ENCODE assay signal across 8 cellular contexts in genomic region chr19:36687214-36688056, GRCh38. TPM values are rescaled to one million over a fixed set of nuclear protein-coding genes. Genes with fewer than 3 reads are reported as not detected.
DNase-seq lines count a peak whose midpoint lies in the region; ATAC-seq and TF ChIP-seq lines count a peak whose summit lies in the region.

TSS of gene ZNF567 (plus strand) at chr19:36687612. CDS start at chr19:36694868, 7,256 bp downstream.

- peaks cover 18 to 30% of the 10 kb centered on the region in 2 experiments; a peak in 3 of 4 replicates for H3K36me3 ChIP-seq in HCT116 (ENCODE audit: control insufficient read depth in 1 of 2, insufficient read depth in 2 of 2, low read length in 2 of 2)

- TSS peak; percentile 75 for BruUV-seq in HCT116 (replicated peaks; lab: Mats Ljungman, UMichigan)

- no peaks in the 10 kb centered on the region for H3K27me3 ChIP-seq in HCT116 (ENCODE audit: insufficient read depth, low read length)

- intact Hi-C loops in HCT116 (cut with micrococcal nuclease), result loop anchor here (5.0 to 10.0 kb wide), 2 partner anchors 450 to 473 kb away; partner anchors contain the start of genes ZNF146 and ZNF565

- no peaks in the 10 kb centered on the region for H4K20me1 ChIP-seq in HCT116 (ENCODE audit: insufficient read depth)

- TF ChIP-seq RAD21 in HCT116 (IDR thresholded peaks at IDR 0.05; ENCODE audit: low read depth), result no peak

- peaks cover 38% of the 10 kb centered on the region for H3K79me2 ChIP-seq in HCT116 (ENCODE audit: insufficient read depth, low read length)

- peak within 1 kb of the TSS; percentile 81 for H3K9ac ChIP-seq in HCT116 (ENCODE audit: low read length)

- RAD21 ChIA-PET in HCT116 (lab: Charles Lee; ENCODE audit: low non-redundant PET in 1 of 2, low total read pairs in 2 of 2, uncharacterized antibody in 2 of 2, unreplicated experiment in 2 of 2), result no interaction called here

- CTCF ChIA-PET in HCT116 (lab: Charles Lee), result no interaction called here

- peak; percentile 96 for ATAC-seq in HCT116

- H3K9me3 ChIP-seq in HCT116 (ENCODE audit: control insufficient read depth in 1 of 2, insufficient read depth in 1 of 2, low read depth in 1 of 2, low read length in 2 of 2), result peaks cover 0 to 4% of the 10 kb centered on the region in 2 experiments; a peak in 2 of 4 replicates

- peak within 1 kb of the TSS; percentile 72 for H3K4me2 ChIP-seq in HCT116 (ENCODE audit: low read length)

- DNase-seq in GDM1 (lab: John Stamatoyannopoulos, UW) (peak; percentile 91), HCT116 (ENCODE audit: low read depth, low spot score) (peak; percentile 93), NAMALWA (ENCODE audit: low spot score) (peak; percentile 94), SK-MEL-5 (ENCODE audit: low read depth, low spot score) (peak; percentile 95), globus pallidus (ENCODE audit: low spot score) (peak; percentile 94), non-pigmented ciliary epithelial cell (ENCODE audit: low read depth) (peak; percentile 65), superior temporal gyrus (ENCODE audit: extremely low spot score) (peak; percentile 98)
- peak; percentile 98 for DNase-seq in activated naive CD4-positive, alpha-beta T cell treated with anti-CD3 and anti-CD28 coated beads, Interleukin-2, amount 50 U/mL, for 16 hours

- POLR2A ChIA-PET in HCT116 (lab: Charles Lee), result no interaction called here

- H3K4me3 ChIP-seq in HCT116 (replicated peaks in 1 of 2; ENCODE audit: low read depth in 1 of 2, low read length in 2 of 2), result peak within 1 kb of the TSS; percentile 88 to 90

- no peak for TF ChIP-seq POLR2A in HCT116 (IDR thresholded peaks at IDR 0.05; ENCODE audit: borderline replicate concordance, extremely low read depth, insufficient read depth, insufficient read length)

- H3K4me1 ChIP-seq in HCT116 (ENCODE audit: control insufficient read depth in 1 of 2, insufficient read depth in 2 of 2, low read length in 2 of 2), result peaks cover 0 to 13% of the 10 kb centered on the region in 2 experiments; a peak in 1 of 4 replicates

- H3K27ac ChIP-seq in HCT116 (ENCODE audit: low read depth, low read length), result peak within 1 kb of the TSS; percentile 59

- 0 out of 6 replicates have a peak, but pooled peaks of 1 of the 3 experiments have one; percentile 1 for TF ChIP-seq CTCF in HCT116 (IDR thresholded peaks at IDR 0.05 in 2 of 3, conservative IDR thresholded peaks at IDR 0.05 in 1 of 3; ENCODE audit: borderline replicate concordance in 1 of 3, insufficient read depth in 1 of 3, low read depth in 2 of 3, low read length in 2 of 3)

- no peaks in the 10 kb centered on the region for H3K9me2 ChIP-seq in HCT116 (ENCODE audit: insufficient read depth)

- no peak within 1 kb of the TSS for H2AFZ ChIP-seq in HCT116 (ENCODE audit: low read depth, low read length, poor library complexity, severe bottlenecking)

- in situ Hi-C loops in SK-MEL-5 (cut with HindIII; ENCODE audit: low pct_unique_long_range_greater_than_20kb, low sequenced_read_pairs), result no loop called here

TF ChIP-seq in HCT116, 20 proteins besides CTCF, POLR2A, EP300 and RAD21:
- TF ChIP-seq POLR2AphosphoS5 (IDR thresholded peaks at IDR 0.05; ENCODE audit: low read depth, low read length), result peak; percentile 80
- peak; percentile 57 for TF ChIP-seq MAX (IDR thresholded peaks at IDR 0.05)
- TF ChIP-seq SIN3A (IDR thresholded peaks at IDR 0.05; ENCODE audit: low read depth), result peak; percentile 37
- TF ChIP-seq CEBPB (IDR thresholded peaks at IDR 0.05; ENCODE audit: low read depth), result no peak
- no peak for TF ChIP-seq EZH2phosphoT487 (IDR thresholded peaks at IDR 0.05; ENCODE audit: borderline replicate concordance)
- no peak for TF ChIP-seq FOSL1 (IDR thresholded peaks at IDR 0.05; ENCODE audit: low read depth)
- TF ChIP-seq EGR1 (IDR thresholded peaks at IDR 0.05; ENCODE audit: low read depth), result peak; percentile 28; the same call in 1 of the 2 replicates
- peak; percentile 53; the same call in 1 of the 2 replicates for TF ChIP-seq ELF1 (IDR thresholded peaks at IDR 0.05; ENCODE audit: borderline replicate concordance, low read depth)
- 0 out of 2 replicates have a peak, but pooled peaks have one; percentile 24 for TF ChIP-seq SP1 (IDR thresholded peaks at IDR 0.05; ENCODE audit: low read depth)
- no peak for TF ChIP-seq EZH2 (IDR thresholded peaks at IDR 0.05)
- TF ChIP-seq ATF3 (IDR thresholded peaks at IDR 0.05), result no peak
- TF ChIP-seq REST (IDR thresholded peaks at IDR 0.05; ENCODE audit: low read depth), result no peak
- TF ChIP-seq SRF (IDR thresholded peaks at IDR 0.05; ENCODE audit: low read depth), result no peak
- peak; percentile 22; the same call in 1 of the 2 replicates for TF ChIP-seq ZFX (IDR thresholded peaks at IDR 0.05)
- TF ChIP-seq ZBTB33 (IDR thresholded peaks at IDR 0.05; ENCODE audit: extremely low read depth, insufficient replicate concordance, low read length), result peak; percentile 78
- TF ChIP-seq ZNF274 (IDR thresholded peaks at IDR 0.05; ENCODE audit: low read depth, low read length), result no peak
- no peak for TF ChIP-seq CBX3 (IDR thresholded peaks at IDR 0.05; ENCODE audit: low read depth)
- TF ChIP-seq TCF7L2 (IDR thresholded peaks at IDR 0.05; ENCODE audit: borderline replicate concordance, extremely low read depth, insufficient read depth, insufficient read length), result no peak
- TF ChIP-seq JUND (IDR thresholded peaks at IDR 0.05), result no peak
- TF ChIP-seq YY1 (IDR thresholded peaks at IDR 0.05; ENCODE audit: extremely low read depth, insufficient replicate concordance, low read depth, low read length), result no peak

RNA-seq across cellular contexts. Expression of gene ZNF567, which starts in this region (rescaled TPM):
- total RNA-seq in HCT116 (2021; ENCODE audit: unreplicated experiment), result 5.6 TPM
- polyA plus RNA-seq in HCT116 (2012), result 2.8 and 3.2 TPM in 2 replicates
- total RNA-seq in SK-MEL-5 (2014; rRNA removed; shearing (Covaris generic)), result 2.9 and 6.3 TPM in 2 replicates
- 2.2 and 3.0 TPM in 2 replicates for polyA plus RNA-seq in SK-MEL-5 (2015; cell fraction: cytosol; rRNA removed)
- 11.6 and 12.2 TPM in 2 replicates for polyA plus RNA-seq in SK-MEL-5 (2015; cell fraction: nucleus; rRNA removed)

Comparison
In these comparisons a context has a peak if more than half of its experiments do, and no peak if none do; other contexts are left out.
1. Peak in every context shown above with its lines: DNase-seq, ATAC-seq, H3K4me3 ChIP-seq and H3K27ac ChIP-seq.